In genomic region chrX:57900961-57901360, GRCh38 we compare ENCODE assay signal across 12 cellular contexts. TPM values are rescaled to one million over a fixed set of nuclear protein-coding genes. Genes with fewer than 3 reads are reported as not detected.
DNase-seq lines count a peak whose midpoint lies in the region; ATAC-seq, FAIRE-seq and TF ChIP-seq lines count a peak whose summit lies in the region.
"Had no signal": no experiment of that assay in that cellular context is flagged by ENCODE, and none has a peak within 500 bp of the region (broad histone marks: within the 10 kb centered on the region; RNA-seq: fewer than 3 reads in every experiment).

No MANE protein-coding gene starts in this region.

- peak; percentile 40 for DNase-seq in ACHN
- DNase-seq in RCC 7860 (ENCODE audit: low spot score) = no peak
- DNase-seq in fibroblast of the aortic adventitia (ENCODE audit: low read depth) = peak; percentile 67
- no peak for DNase-seq in omental fat pad (ENCODE audit: low spot score)
- no peak for DNase-seq in vagina (ENCODE audit: extremely low spot score in 2 of 2)
- DNase-seq in dedifferentiated amniotic fluid mesenchymal stem cell (ENCODE audit: extremely low spot score) = no peak
- DNase-seq: activated T-cell treated with anti-CD3 and anti-CD28 coated beads, Interleukin-2, amount 50 U/mL, for 4 hours; aorta had no signal

- peak; percentile 78 for ATAC-seq in omental fat pad (ENCODE audit: low FRiP score)
- no peak for ATAC-seq in HG02885 (IDR thresholded peaks at IDR 0.05; ENCODE audit: poor library complexity, unreplicated experiment)
- ATAC-seq in HG02588 (IDR thresholded peaks at IDR 0.05; ENCODE audit: unreplicated experiment) = no peak
- ATAC-seq: activated T-cell treated with anti-CD3 and anti-CD28 coated beads, Interleukin-2, amount 50 U/mL, for 4 hours had no signal

- intact Hi-C loops in vagina (cut with DNase I) = no loop called here

- no peak for TF ChIP-seq POLR2A in vagina (IDR thresholded peaks at IDR 0.05)

- H3K27ac ChIP-seq in vagina = no peak overlapping the region
- H3K27ac ChIP-seq: SJSA1 had no signal

- H3K27me3 ChIP-seq in vagina = no peaks in the 10 kb centered on the region
- H3K27me3 ChIP-seq: SJSA1 had no signal

- TF ChIP-seq CTCF in fibroblast of the aortic adventitia (IDR thresholded peaks at IDR 0.05; ENCODE audit: insufficient read depth, low read length) = no peak
- TF ChIP-seq CTCF in omental fat pad (IDR thresholded peaks at IDR 0.05) = no peak
- no peak for TF ChIP-seq CTCF in vagina (IDR thresholded peaks at IDR 0.05)

- H3K9me3 ChIP-seq in vagina = no peaks in the 10 kb centered on the region
- H3K9me3 ChIP-seq: SJSA1 had no signal

- in situ Hi-C loops in ACHN (cut with HindIII; ENCODE audit: low pct_ligation_motif_present, low pct_unique_long_range_greater_than_20kb, low sequenced_read_pairs) = no loop called here

- no peaks in the 10 kb centered on the region for H3K4me1 ChIP-seq in vagina
- H3K4me1 ChIP-seq: SJSA1 had no signal

- no peaks in the 10 kb centered on the region for H3K36me3 ChIP-seq in vagina
- H3K36me3 ChIP-seq: SJSA1 had no signal

- H3K4me3 ChIP-seq in fibroblast of the aortic adventitia (ENCODE audit: low read depth, low read length) = no peak overlapping the region
- no peak overlapping the region for H3K4me3 ChIP-seq in vagina
- H3K4me3 ChIP-seq: SJSA1 had no signal

- FAIRE-seq in RCC 7860 (lab: Jason Lieb, UNC) = peak; percentile 62
- FAIRE-seq: urothelium cell line had no signal

RNA-seq across cellular contexts. Expression of gene ZXDA, which starts 9.3 kb away (rescaled TPM):
- total RNA-seq in fibroblast of the aortic adventitia (ENCODE audit: low replicate concordance) = 5.2 and 7.6 TPM in 2 replicates
- 10 to 100 TPM in 1 of 4 donors, 1 to 10 TPM in 3; 4.7 to 12.9 (median 5.1) TPM for total RNA-seq in omental fat pad
- total RNA-seq in vagina = 5.6 TPM

Comparison
In these comparisons a context has a peak if more than half of its experiments do, and no peak if none do; other contexts are left out.
1. DNase-seq: peak in ACHN (single experiment) and fibroblast of the aortic adventitia (single experiment); none in RCC 7860 (single experiment), omental fat pad (single experiment), vagina (0 of 2) and dedifferentiated amniotic fluid mesenchymal stem cell (single experiment).